In the genomic region with DNA sequence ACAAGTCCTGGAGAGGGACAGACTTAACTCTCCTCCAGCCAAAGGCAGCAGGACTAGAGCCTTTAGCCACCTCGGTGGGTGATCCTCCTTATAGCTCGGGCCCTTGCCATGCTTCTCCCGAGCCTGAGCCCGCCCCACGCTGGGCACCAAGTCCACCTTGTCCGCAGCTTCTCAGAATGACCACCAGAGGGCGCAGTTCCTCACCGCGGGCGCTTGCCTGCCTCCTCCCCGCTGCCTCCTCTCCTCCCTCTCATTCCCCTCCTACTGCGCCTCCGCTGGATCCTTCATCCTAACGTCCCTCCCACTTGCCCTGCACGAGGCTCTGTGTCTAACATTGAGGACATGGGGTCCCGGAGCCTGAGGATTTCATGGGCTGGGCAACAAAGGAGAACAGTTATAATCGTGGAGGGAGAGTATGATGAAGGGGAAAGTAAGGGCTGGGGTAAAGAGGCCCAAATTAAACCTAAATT, we compare ENCODE assay signal across 9 cellular contexts. TPM values are rescaled to one million over a fixed set of nuclear protein-coding genes. Genes with fewer than 3 reads are reported as not detected.
DNase-seq lines count a peak whose midpoint lies in the region; ATAC-seq, FAIRE-seq and TF ChIP-seq lines count a peak whose summit lies in the region.
"Had no signal": no experiment of that assay in that cellular context is flagged by ENCODE, and none has a peak within 500 bp of the region (broad histone marks: within the 10 kb centered on the region; RNA-seq: fewer than 3 reads in every experiment).

No MANE protein-coding gene starts in this region.

- peak; percentile 72 for DNase-seq in SHP77 treated with DMSO at 0.1 percent for 48 hours (lab: John Stamatoyannopoulos, UW)
- peak; percentile 88 for DNase-seq in activated effector memory CD4-positive, alpha-beta T cell treated with anti-CD3 and anti-CD28 coated beads, Interleukin-2, amount 50 U/mL, for 16 hours
- DNase-seq in germinal center (ENCODE audit: low spot score) = peak; percentile 83
- DNase-seq in pancreas = peak; percentile 41 to 83 (median 62)
- peak; percentile 61 to 69 for DNase-seq in thyroid gland

- H4K20me1 ChIP-seq in Loucy (ENCODE audit: insufficient read depth, low read length, poor library complexity, severe bottlenecking) = no peaks in the 10 kb centered on the region

- H3K9me3 ChIP-seq in Loucy (ENCODE audit: insufficient read depth, low read depth, low read length) = no peaks in the 10 kb centered on the region
- H3K9me3 ChIP-seq in pancreas = no peaks in the 10 kb centered on the region
- H3K9me3 ChIP-seq in thyroid gland = no peaks in the 10 kb centered on the region

- H3K79me2 ChIP-seq in Loucy (ENCODE audit: insufficient read depth, low read length) = no peaks in the 10 kb centered on the region

- TF ChIP-seq POLR2A in thyroid gland (IDR thresholded peaks at IDR 0.05) = no peak

- TF ChIP-seq CTCF in GM12873 (IDR thresholded peaks at IDR 0.05; ENCODE audit: insufficient read depth, low read depth, low read length, missing control alignments) (peak; percentile 96), Loucy (conservative IDR thresholded peaks at IDR 0.05; ENCODE audit: low read length) (peak; percentile 85), pancreas (IDR thresholded peaks at IDR 0.05) (peak; percentile 91 to 97 (median 94)), thyroid gland (IDR thresholded peaks at IDR 0.05) (peak; percentile 76 to 97 (median 88))

- intact Hi-C loops in pancreas (cut with DNase I) (no loop called here), thyroid gland (cut with DNase I) (loop anchor here (5.0 kb wide), 1 partner anchor 159 kb away; no protein-coding TSS in a partner anchor)

- H2AFZ ChIP-seq in Loucy (ENCODE audit: low read length) = 0 out of 2 replicates have a peak overlapping the region, but pooled peaks have one; percentile 29

- ATAC-seq in pancreas = peak; percentile 94 to 99 (median 98)
- ATAC-seq in GM19467 (IDR thresholded peaks at IDR 0.05; ENCODE audit: unreplicated experiment) = no peak

- WGBS in pancreas, 2 donors = 5% methylated on average over 17 of the region's 17 CpGs
- 4 to 8% methylated on average over 17 of the region's 17 CpGs for WGBS in thyroid gland, 2 donors

- no peaks in the 10 kb centered on the region for H3F3A ChIP-seq in Loucy (ENCODE audit: low read depth)

- no peak for FAIRE-seq in pancreas (lab: Jason Lieb, UNC)

- H3K9me2 ChIP-seq in Loucy (replicated peaks; ENCODE audit: low read depth, low read length) = no peaks in the 10 kb centered on the region

- no peak overlapping the region for H3K9ac ChIP-seq in Loucy (ENCODE audit: low read depth, low read length, poor library complexity, severe bottlenecking)

- H3K4me2 ChIP-seq in Loucy (ENCODE audit: low read depth, low read length, poor library complexity, severe bottlenecking) = no peak overlapping the region

- H3K36me3 ChIP-seq in Loucy (ENCODE audit: insufficient read depth, low read length) (no peaks in the 10 kb centered on the region), pancreas (no peaks in the 10 kb centered on the region), thyroid gland (no peaks in the 10 kb centered on the region)

- H3K4me3 ChIP-seq in Loucy (ENCODE audit: low read length, poor library complexity, severe bottlenecking) = no peak overlapping the region
- no peak overlapping the region for H3K4me3 ChIP-seq in pancreas
- H3K4me3 ChIP-seq in thyroid gland (replicated peaks in 1 of 3) = no peak overlapping the region

- H3K27ac ChIP-seq in pancreas (no peak overlapping the region), thyroid gland (no peak overlapping the region)

- H3K27me3 ChIP-seq in Loucy (ENCODE audit: insufficient read depth, low read length, poor library complexity, severe bottlenecking) = no peaks in the 10 kb centered on the region
- no peaks in the 10 kb centered on the region for H3K27me3 ChIP-seq in pancreas
- H3K27me3 ChIP-seq in thyroid gland = no peaks in the 10 kb centered on the region

- H3K4me1 ChIP-seq in Loucy (ENCODE audit: insufficient read depth, low read length, poor library complexity, severe bottlenecking) (no peaks in the 10 kb centered on the region), pancreas (no peaks in the 10 kb centered on the region), thyroid gland (peaks cover 0 to 7% of the 10 kb centered on the region in 2 donors)

RNA-seq across cellular contexts. Expression of a gene that starts 11.3 kb away (rescaled TPM):
- total RNA-seq in pancreas (under 1 TPM in 1 of 6 donors, not detected in 5; 0.09 TPM), thyroid gland (1 to 10 TPM in 1 of 4 donors, not detected in 3; 1.0 TPM)
- polyA plus RNA-seq in pancreas = under 1 TPM; 0.08 to 0.09 TPM
- total RNA-seq: mononuclear cell had no signal

RNA-seq across cellular contexts. Expression of a gene that starts 37.5 kb away (rescaled TPM):
- total RNA-seq in pancreas = 1 to 10 TPM in 5 of 6 donors, under 1 TPM in 1; 0.88 to 3.2 (median 2.0) TPM
- polyA plus RNA-seq in pancreas = 10 to 100 TPM in 1 of 2 donors, 1 to 10 TPM in 1; 4.2 to 17.4 TPM
- 10 to 100 TPM in 1 of 4 donors, 1 to 10 TPM in 3; 4.8 to 13.8 (median 9.4) TPM for total RNA-seq in thyroid gland
- total RNA-seq: mononuclear cell had no signal
